In the genomic region with DNA sequence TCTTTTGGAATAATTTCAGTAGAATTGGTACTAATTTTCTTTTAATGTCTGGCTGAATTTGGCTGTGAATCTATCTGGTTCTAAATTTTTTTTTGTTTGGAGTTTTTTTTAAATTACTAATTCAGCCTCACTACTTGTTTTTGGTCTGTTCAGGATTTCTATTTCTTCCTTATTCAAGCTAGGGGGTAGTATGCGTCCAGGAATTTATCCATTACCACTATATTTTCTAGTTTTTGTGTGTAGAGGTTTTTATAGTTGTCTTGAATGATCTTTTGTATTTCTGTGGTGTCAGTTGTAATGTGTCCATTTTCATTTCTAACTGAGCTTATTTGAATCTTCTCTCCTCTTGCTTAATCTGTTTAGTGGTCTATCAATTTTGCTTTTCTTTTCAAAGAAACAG, we compare ENCODE assay signal across 20 cellular contexts. TPM values are rescaled to one million over a fixed set of nuclear protein-coding genes. Genes with fewer than 3 reads are reported as not detected.
A peak's percentile ranks its signal among the peaks of the same experiment; 100 is the strongest.
DNase-seq lines count a peak whose midpoint lies in the region; ATAC-seq, FAIRE-seq and TF ChIP-seq lines count a peak whose summit lies in the region.
"Had no signal": no experiment of that assay in that cellular context is flagged by ENCODE, and none has a peak within 500 bp of the region (broad histone marks: within the 10 kb centered on the region; RNA-seq: fewer than 3 reads in every experiment).

No MANE protein-coding gene starts in this region.

- no peaks in the 10 kb centered on the region for H3K4me1 ChIP-seq in hepatocyte (ENCODE audit: insufficient read depth)

- ATAC-seq in GM18867 (IDR thresholded peaks at IDR 0.05; ENCODE audit: unreplicated experiment): no peak
- ATAC-seq: CD8-positive, alpha-beta T cell; GM12878 had no signal

- no peak for DNase-seq in dorsolateral prefrontal cortex
- DNase-seq in medulla oblongata (ENCODE audit: extremely low spot score): peak; percentile 17
- DNase-seq in superior temporal gyrus (ENCODE audit: extremely low spot score): peak; percentile 29
- DNase-seq in GM13977 (ENCODE audit: low spot score): no peak
- DNase-seq in hepatocyte (ENCODE audit: low spot score): no peak
- DNase-seq: C1 segment of cervical spinal cord; Caco-2; CD4-positive, CD25-positive, alpha-beta regulatory T cell; CD8-positive, alpha-beta T cell; DMS153; DND-41; GDM1; GOT3; H7; HCEC 1CT had no signal

- peaks cover 0 to 4% (median 0%) of the 10 kb centered on the region in 45 donors for H3K27me3 ChIP-seq in dorsolateral prefrontal cortex
- no peaks in the 10 kb centered on the region for H3K27me3 ChIP-seq in hepatocyte

- no peaks in the 10 kb centered on the region for H3K9me2 ChIP-seq in hepatocyte (replicated peaks; ENCODE audit: insufficient read depth)

- no peaks in the 10 kb centered on the region for H3K9me3 ChIP-seq in hepatocyte (ENCODE audit: low read depth)

- no peak overlapping the region for H2AFZ ChIP-seq in hepatocyte

- no peak overlapping the region for H3K4me3 ChIP-seq in dorsolateral prefrontal cortex
- H3K4me3 ChIP-seq in hepatocyte: no peak overlapping the region
- H3K4me3 ChIP-seq: GM12878 had no signal

- intact Hi-C loops in dorsolateral prefrontal cortex (cut with DNase I): loop anchor here in 1 of 2 donors (10.0 kb wide), 1 partner anchor 54 kb away; no protein-coding TSS in a partner anchor

- TF ChIP-seq CTCF in dorsolateral prefrontal cortex (IDR thresholded peaks at IDR 0.05 in 54 of 56, conservative IDR thresholded peaks at IDR 0.05 in 2 of 56; ENCODE audit: low read depth in 1 of 56, partially characterized antibody in 56 of 56): peak in 34 of 56 donors; percentile 3 to 61 (median 29)
- TF ChIP-seq CTCF in GM13977 (IDR thresholded peaks at IDR 0.05; ENCODE audit: extremely low read depth, insufficient read depth, missing control alignments): no peak
- no peak for TF ChIP-seq CTCF in hepatocyte (IDR thresholded peaks at IDR 0.05; ENCODE audit: poor library complexity)

- no peaks in the 10 kb centered on the region for H4K20me1 ChIP-seq in hepatocyte (ENCODE audit: insufficient read depth, poor library complexity, severe bottlenecking)

- WGBS in hepatocyte (ENCODE audit: low lambda C conversion rate, missing lambda C conversion rate): 83% methylated on average over 1 of the region's 1 CpG

- FAIRE-seq in G401.6 (lab: Jason Lieb, UNC): peak; percentile 44
- FAIRE-seq: GM18507 had no signal

- in situ Hi-C loops in GM13977 (cut with MboI; ENCODE audit: low pct_unique_long_range_greater_than_20kb, low sequenced_read_pairs, unreplicated experiment): no loop called here

- no peaks in the 10 kb centered on the region for H3K79me2 ChIP-seq in hepatocyte

- H3K4me2 ChIP-seq in hepatocyte: no peak overlapping the region

- peak overlapping the region in 1 of 59 donors; percentile 48 for H3K27ac ChIP-seq in dorsolateral prefrontal cortex
- no peak overlapping the region for H3K27ac ChIP-seq in hepatocyte

- no peaks in the 10 kb centered on the region for H3K36me3 ChIP-seq in hepatocyte (replicated peaks; ENCODE audit: insufficient read depth, low read depth)

RNA-seq across cellular contexts. Expression of a gene that starts 48.9 kb away (rescaled TPM):
- total RNA-seq in dorsolateral prefrontal cortex: 100 to 1,000 TPM in 33 of 120 experiments, 10 to 100 TPM in 87; 47.2 to 155 (median 89.1) TPM
- total RNA-seq in hepatocyte: 32.9 and 36.7 TPM in 2 replicates
- polyA plus RNA-seq in hepatocyte: 40.1 TPM in 2 replicates
- total RNA-seq: A673 had no signal

Comparison
In these comparisons a context has a peak if more than half of its experiments do, and no peak if none do; other contexts are left out.
1. DNase-seq: peak in medulla oblongata (single experiment) and superior temporal gyrus (single experiment); none in dorsolateral prefrontal cortex (0 of 10), GM13977 (single experiment) and hepatocyte (single experiment).
2. CTCF ChIP-seq: peak in dorsolateral prefrontal cortex (34 of 56); none in GM13977 (single experiment) and hepatocyte (single experiment).